In the genomic region with DNA sequence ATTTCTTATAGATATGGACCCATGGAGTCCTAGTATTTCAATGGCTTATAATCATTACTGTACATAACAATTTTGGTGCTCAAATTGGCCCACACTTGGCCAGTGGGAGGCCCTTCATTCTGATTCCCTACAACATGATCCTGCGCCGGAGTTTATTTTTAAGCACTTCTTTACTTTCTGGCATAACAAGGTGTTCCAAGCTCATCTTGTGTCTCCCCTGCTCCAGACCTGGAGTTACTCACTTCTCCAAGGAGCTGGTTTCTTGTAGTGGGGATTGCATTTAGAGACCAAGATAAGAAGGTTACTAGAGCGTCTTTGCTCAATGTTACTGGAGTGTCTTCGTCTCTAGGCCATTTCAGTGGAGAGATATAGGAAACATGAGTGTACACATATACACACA, we compare ENCODE assay signal across 27 cellular contexts.
"Had no signal": no experiment of that assay in that cellular context is flagged by ENCODE, and none has a peak within 500 bp of the region (broad histone marks: within the 10 kb centered on the region; RNA-seq: fewer than 3 reads in every experiment).

No MANE protein-coding gene starts in this region.

- H3K27me3 Mint-ChIP-seq: naive thymus-derived CD8-positive, alpha-beta T cell had no signal

- H3K9me3 ChIP-seq: heart left ventricle, left lung, lower lobe of right lung, pancreas, right atrium auricular region, stomach, testis, tibial artery, upper lobe of right lung had no signal

- DNase-seq: heart left ventricle; hypothalamus; immature natural killer cell; kidney; left colon; left lung; lower lobe of right lung; mammary epithelial cell; mesenchymal stem cell; naive thymus-derived CD8-positive, alpha-beta T cell; nucleus accumbens; pancreas; stimulated activated CD4-positive, alpha-beta T cell treated with anti-CD3 and anti-CD28 coated beads, Interleukin-12 subunit alpha, Interleukin-12 subunit beta, amount 100 ng/mL, for 4 hours; stimulated activated CD4-positive, alpha-beta T cell treated with anti-CD3 and anti-CD28 coated beads, Interleukin-15, amount 100 ng/mL, for 24 hours; stimulated activated CD4-positive, alpha-beta T cell treated with anti-CD3 and anti-CD28 coated beads, Interleukin-2, amount 100 ng/mL, for 24 hours; stimulated activated CD4-positive, alpha-beta T cell treated with anti-CD3 and anti-CD28 coated beads, Interleukin-4, amount 100 ng/mL, for 1 hour; stimulated activated naive CD4-positive, alpha-beta T cell; stomach; testis; tibial artery; trophoblast cell; upper lobe of right lung had no signal

- H3K4me3 Mint-ChIP-seq: immature natural killer cell; naive thymus-derived CD8-positive, alpha-beta T cell; nephron; neural crest cell had no signal

- H3K4me1 ChIP-seq: left lung, lower lobe of right lung, upper lobe of right lung had no signal

- H3K4me3 ChIP-seq: heart left ventricle, left lung, lower lobe of right lung, pancreas, right atrium auricular region, skin epidermis, stomach, testis, tibial artery, upper lobe of right lung had no signal

- H3K9me3 Mint-ChIP-seq: immature natural killer cell; naive thymus-derived CD8-positive, alpha-beta T cell; nephron; neural crest cell had no signal

- ATAC-seq: heart left ventricle; left colon; left lung; lower lobe of right lung; naive thymus-derived CD8-positive, alpha-beta T cell; pancreas; sciatic nerve; upper lobe of right lung had no signal

- H3K27ac ChIP-seq: heart left ventricle, left lung, lower lobe of right lung, pancreas, right atrium auricular region, skin epidermis, stomach, testis, tibial artery, upper lobe of right lung had no signal

- H3K27me3 ChIP-seq: heart left ventricle, left lung, pancreas, right atrium auricular region, stomach, testis, tibial artery, upper lobe of right lung had no signal

- H3K27ac Mint-ChIP-seq: immature natural killer cell had no signal

- H3K36me3 ChIP-seq: left lung, pancreas, right atrium auricular region, upper lobe of right lung had no signal
